Comparison of ENCODE assay signal across 8 cellular contexts in genomic region chr12:120453977-120454376, GRCh38. TPM values are rescaled to one million over a fixed set of nuclear protein-coding genes. Genes with fewer than 3 reads are reported as not detected.
DNase-seq lines count a peak whose midpoint lies in the region; ATAC-seq and TF ChIP-seq lines count a peak whose summit lies in the region.

No MANE protein-coding gene starts in this region.

- H3K36me3 Mint-ChIP-seq in T-cell = peaks cover 16% of the 10 kb centered on the region

- peak overlapping the region in 1 of 2 donors; percentile 75 for H3K27ac Mint-ChIP-seq in T-cell

- no peaks in the 10 kb centered on the region for H3K9me3 Mint-ChIP-seq in T-cell

- H3K36me3 ChIP-seq in gastroesophageal sphincter (peaks cover 0 to 77% of the 10 kb centered on the region in 2 donors), thoracic aorta (peaks cover 26% of the 10 kb centered on the region)

- peaks cover 4 to 14% (median 10%) of the 10 kb centered on the region in 3 donors for H3K4me1 Mint-ChIP-seq in T-cell

- ATAC-seq in T-cell (replicated peaks in 1 of 4) (peak; percentile 81 to 88 (median 82)), gastroesophageal sphincter (no peak), thoracic aorta (ENCODE audit: insufficient number of reproducible peaks, low FRiP score, low read depth) (no peak), HG02798 (IDR thresholded peaks at IDR 0.05; ENCODE audit: poor library complexity, unreplicated experiment) (no peak)

- H3K27me3 Mint-ChIP-seq in T-cell = no peaks in the 10 kb centered on the region

- TF ChIP-seq POLR2A in gastroesophageal sphincter (IDR thresholded peaks at IDR 0.05) = no peak

- peak; percentile 33 for DNase-seq in NCI-H2107 treated with DMSO at 0.1 percent for 48 hours (lab: John Stamatoyannopoulos, UW; ENCODE audit: unreplicated experiment)
- no peak for DNase-seq in NCI-H2107 (lab: John Stamatoyannopoulos, UW)
- no peak for DNase-seq in HFF-Myc (ENCODE audit: extremely low read depth, low read depth)
- DNase-seq in T-cell = peak in 3 of 34 experiments; percentile 10 to 27 (median 15)
- DNase-seq in thoracic aorta (ENCODE audit: low spot score) = no peak
- no peak for DNase-seq in midbrain (lab: John Stamatoyannopoulos, UW)

- CTCF ChIA-PET in T-cell (lab: Charles Lee) = interaction anchor here (0.9 to 1.6 kb wide), 4 partner anchors 9 to 43 kb away, joined by 3 to 5 read pairs (median 4); partner anchors contain the start of gene DYNLL1 (in 1 of the 2)

- no peak overlapping the region for H3K4me3 ChIP-seq in HFF-Myc (replicated peaks; ENCODE audit: low read depth, low read length)
- H3K4me3 ChIP-seq in gastroesophageal sphincter = no peak overlapping the region
- no peak overlapping the region for H3K4me3 ChIP-seq in thoracic aorta

- no peaks in the 10 kb centered on the region for H3K27me3 ChIP-seq in gastroesophageal sphincter
- no peaks in the 10 kb centered on the region for H3K27me3 ChIP-seq in thoracic aorta (replicated peaks; ENCODE audit: insufficient read depth)

- TF ChIP-seq CTCF in HFF-Myc (IDR thresholded peaks at IDR 0.05; ENCODE audit: low read depth, low read length, missing control alignments) = peak; percentile 57
- TF ChIP-seq CTCF in gastroesophageal sphincter (IDR thresholded peaks at IDR 0.05) = peak; percentile 38 to 44 (median 40)
- peak; percentile 37 for TF ChIP-seq CTCF in thoracic aorta (IDR thresholded peaks at IDR 0.05)

- POLR2A ChIA-PET in T-cell (lab: Charles Lee) = no interaction called here

- no peak overlapping the region for H3K4me3 Mint-ChIP-seq in T-cell

- H3K9me3 ChIP-seq in gastroesophageal sphincter (no peaks in the 10 kb centered on the region), thoracic aorta (no peaks in the 10 kb centered on the region)

- TF ChIP-seq EP300 in gastroesophageal sphincter (IDR thresholded peaks at IDR 0.05) = no peak

- H3K4me1 ChIP-seq in gastroesophageal sphincter (peaks cover 0 to 6% (median 0%) of the 10 kb centered on the region in 3 donors), thoracic aorta (ENCODE audit: control insufficient read depth in 1 of 2, low read depth in 2 of 2) (no peaks in the 10 kb centered on the region)

- H3K27ac ChIP-seq in gastroesophageal sphincter (no peak overlapping the region), thoracic aorta (no peak overlapping the region)

- WGBS in gastroesophageal sphincter (ENCODE audit: low coverage in 1 of 2), 2 donors = 74 to 91% methylated on average over 3 to 4 of the region's 4 CpGs

RNA-seq across cellular contexts. Expression of gene GATC, which starts 7.7 kb away (rescaled TPM):
- total RNA-seq in T-cell (10 to 100 TPM; 15.9 to 47.2 (median 30.3) TPM), gastroesophageal sphincter (10 to 100 TPM; 20.0 to 26.0 (median 23.2) TPM), thoracic aorta (10 to 100 TPM; 16.9 to 17.7 TPM)

RNA-seq across cellular contexts. Expression of gene TRIAP1, which starts 7.8 kb away (rescaled TPM):
- total RNA-seq in T-cell (10 to 100 TPM; 15.9 to 24.0 (median 21.5) TPM), gastroesophageal sphincter (10 to 100 TPM in 3 of 4 donors, 1 to 10 TPM in 1; 9.7 to 19.5 (median 16.8) TPM), thoracic aorta (10 to 100 TPM in 1 of 2 donors, 1 to 10 TPM in 1; 7.1 to 11.4 TPM)

RNA-seq across cellular contexts. Expression of gene SRSF9, which starts 15.6 kb away (rescaled TPM):
- total RNA-seq in T-cell (100 to 1,000 TPM; 134 to 149 (median 135) TPM), gastroesophageal sphincter (10 to 100 TPM; 46.2 to 63.2 (median 49.3) TPM), thoracic aorta (10 to 100 TPM; 41.0 to 83.5 TPM)

RNA-seq across cellular contexts. Expression of gene COX6A1, which starts 16.1 kb away (rescaled TPM):
- total RNA-seq in T-cell = 100 to 1,000 TPM; 128 to 171 (median 163) TPM
- 100 to 1,000 TPM; 424 to 588 (median 522) TPM for total RNA-seq in gastroesophageal sphincter
- 100 to 1,000 TPM; 229 to 431 TPM for total RNA-seq in thoracic aorta

RNA-seq across cellular contexts. Expression of gene DYNLL1, which starts 41.9 kb away (rescaled TPM):
- total RNA-seq in T-cell (10 to 100 TPM; 47.2 to 90.1 (median 75.5) TPM), gastroesophageal sphincter (100 to 1,000 TPM; 179 to 271 (median 229) TPM), thoracic aorta (100 to 1,000 TPM; 167 to 199 TPM)

Comparison
In these comparisons a context has a peak if more than half of its experiments do, and no peak if none do; other contexts are left out.
1. ATAC-seq: peak in T-cell (4 of 4); none in gastroesophageal sphincter (single experiment), thoracic aorta (single experiment) and HG02798 (single experiment).
2. Peak in every context shown above with its lines, with median percentiles within 50 percentile points of each other: CTCF ChIP-seq.